In the genomic region with DNA sequence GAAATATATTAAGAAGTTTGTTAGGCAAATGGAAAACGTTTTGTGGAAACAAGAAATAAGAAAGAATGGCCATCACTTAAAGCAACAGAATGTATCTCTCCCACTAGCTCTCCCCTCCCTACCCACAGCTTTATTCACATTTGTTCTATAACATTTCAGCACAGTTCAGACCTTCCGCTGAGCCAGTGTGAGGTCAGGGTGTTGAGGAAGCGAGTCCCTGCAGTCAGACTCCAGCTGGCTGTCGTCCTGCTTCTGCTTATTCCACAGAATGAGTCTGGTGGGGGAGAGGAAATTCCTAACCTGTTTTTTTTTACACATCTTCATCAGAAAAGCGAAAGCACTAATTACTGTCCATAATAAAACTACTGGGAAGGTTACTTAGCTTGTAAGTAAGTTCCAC, we compare ENCODE assay signal across 9 cellular contexts. TPM values are rescaled to one million over a fixed set of nuclear protein-coding genes. Genes with fewer than 3 reads are reported as not detected.
A peak's percentile ranks its signal among the peaks of the same experiment; 100 is the strongest.
DNase-seq lines count a peak whose midpoint lies in the region; ATAC-seq and TF ChIP-seq lines count a peak whose summit lies in the region.
"Had no signal": no experiment of that assay in that cellular context is flagged by ENCODE, and none has a peak within 500 bp of the region (broad histone marks: within the 10 kb centered on the region; RNA-seq: fewer than 3 reads in every experiment).

No MANE protein-coding gene starts in this region.

- H3K9me3 Mint-ChIP-seq in activated T-helper 17 cell treated with anti-CD3 and anti-CD28 coated beads, Interleukin-2, amount 50 U/mL, for 72 hours: no peaks in the 10 kb centered on the region
- H3K9me3 Mint-ChIP-seq in stimulated activated memory B cell treated with anti-CD40 and anti-IgM and Interleukin-4, amounts not matched to agents 10 μg/mL and 1 μg/mL and 100 μg/mL, for 72 hours: no peaks in the 10 kb centered on the region
- no peaks in the 10 kb centered on the region for H3K9me3 Mint-ChIP-seq in progenitor cell of endocrine pancreas (ENCODE audit: low read depth)

- H3K4me1 Mint-ChIP-seq in activated T-helper 17 cell treated with anti-CD3 and anti-CD28 coated beads, Interleukin-2, amount 50 U/mL, for 72 hours: peaks cover 45% of the 10 kb centered on the region
- peaks cover 78% of the 10 kb centered on the region for H3K4me1 Mint-ChIP-seq in stimulated activated memory B cell treated with anti-CD40 and anti-IgM and Interleukin-4, amounts not matched to agents 10 μg/mL and 1 μg/mL and 100 μg/mL, for 72 hours
- H3K4me1 Mint-ChIP-seq in progenitor cell of endocrine pancreas (ENCODE audit: low read depth): no peaks in the 10 kb centered on the region

- peak overlapping the region; percentile 88 for H3K4me3 Mint-ChIP-seq in activated T-helper 17 cell treated with anti-CD3 and anti-CD28 coated beads, Interleukin-2, amount 50 U/mL, for 72 hours
- peak overlapping the region; percentile 91 for H3K4me3 Mint-ChIP-seq in stimulated activated memory B cell treated with anti-CD40 and anti-IgM and Interleukin-4, amounts not matched to agents 10 μg/mL and 1 μg/mL and 100 μg/mL, for 72 hours
- H3K4me3 Mint-ChIP-seq in progenitor cell of endocrine pancreas (ENCODE audit: low read depth): no peak overlapping the region

- TF ChIP-seq CTCF in progenitor cell of endocrine pancreas (IDR thresholded peaks at IDR 0.05; ENCODE audit: unreplicated experiment): no peak

- DNase-seq in activated CD8-positive, alpha-beta memory T cell treated with anti-CD3 and anti-CD28 coated beads for 24 hours: peak; percentile 75
- DNase-seq in activated CD8-positive, alpha-beta memory T cell treated with anti-CD3 and anti-CD28 coated beads, Interleukin-2, amount 50 U/mL, for 4 hours: no peak
- peak; percentile 46 for DNase-seq in left ventricle myocardium superior
- no peak for DNase-seq in NCI-H524 (lab: John Stamatoyannopoulos, UW)
- DNase-seq in progenitor cell of endocrine pancreas (ENCODE audit: low spot score, unreplicated experiment): no peak
- DNase-seq: NCI-H146 had no signal

- no peaks in the 10 kb centered on the region for H3K27me3 Mint-ChIP-seq in activated T-helper 17 cell treated with anti-CD3 and anti-CD28 coated beads, Interleukin-2, amount 50 U/mL, for 72 hours
- H3K27me3 Mint-ChIP-seq in stimulated activated memory B cell treated with anti-CD40 and anti-IgM and Interleukin-4, amounts not matched to agents 10 μg/mL and 1 μg/mL and 100 μg/mL, for 72 hours: no peaks in the 10 kb centered on the region
- H3K27me3 Mint-ChIP-seq in progenitor cell of endocrine pancreas: peaks cover 11% of the 10 kb centered on the region

- H3K36me3 Mint-ChIP-seq in activated T-helper 17 cell treated with anti-CD3 and anti-CD28 coated beads, Interleukin-2, amount 50 U/mL, for 72 hours (ENCODE audit: low read depth): peaks cover 100% of the 10 kb centered on the region
- H3K36me3 Mint-ChIP-seq in stimulated activated memory B cell treated with anti-CD40 and anti-IgM and Interleukin-4, amounts not matched to agents 10 μg/mL and 1 μg/mL and 100 μg/mL, for 72 hours: peaks cover 76% of the 10 kb centered on the region
- H3K36me3 Mint-ChIP-seq in progenitor cell of endocrine pancreas (ENCODE audit: insufficient read depth): peaks cover 1% of the 10 kb centered on the region

- intact Hi-C loops in left ventricle myocardium superior (cut with micrococcal nuclease): no loop called here

- no peak for ATAC-seq in activated T-helper 17 cell treated with anti-CD3 and anti-CD28 coated beads, Interleukin-2, amount 50 U/mL, for 72 hours (replicated peaks)
- ATAC-seq in left ventricle myocardium superior (peak; percentile 66), GM21360 (IDR thresholded peaks at IDR 0.05; ENCODE audit: unreplicated experiment) (no peak)
- ATAC-seq in stimulated activated memory B cell treated with anti-CD40 and anti-IgM and Interleukin-4, amounts not matched to agents 10 μg/mL and 1 μg/mL and 100 μg/mL, for 72 hours: no peak

- H3K27ac Mint-ChIP-seq in activated T-helper 17 cell treated with anti-CD3 and anti-CD28 coated beads, Interleukin-2, amount 50 U/mL, for 72 hours: peak overlapping the region; percentile 90
- peak overlapping the region; percentile 94 for H3K27ac Mint-ChIP-seq in stimulated activated memory B cell treated with anti-CD40 and anti-IgM and Interleukin-4, amounts not matched to agents 10 μg/mL and 1 μg/mL and 100 μg/mL, for 72 hours
- no peak overlapping the region for H3K27ac Mint-ChIP-seq in progenitor cell of endocrine pancreas

RNA-seq across cellular contexts. Expression of a gene that starts 39.1 kb away (rescaled TPM):
- 10 to 100 TPM; 43.5 to 55.7 TPM for total RNA-seq in activated T-helper 17 cell treated with anti-CD3 and anti-CD28 coated beads, Interleukin-2, amount 50 U/mL, for 72 hours
- total RNA-seq in left ventricle myocardium superior: 61.3 TPM
- 29.9 and 30.7 TPM in 2 replicates for total RNA-seq in progenitor cell of endocrine pancreas

Comparison
In these comparisons a context has a peak if more than half of its experiments do, and no peak if none do; other contexts are left out.
1. DNase-seq: peak in activated CD8-positive, alpha-beta memory T cell treated with anti-CD3 and anti-CD28 coated beads for 24 hours (single experiment) and left ventricle myocardium superior (single experiment); none in activated CD8-positive, alpha-beta memory T cell treated with anti-CD3 and anti-CD28 coated beads, Interleukin-2, amount 50 U/mL, for 4 hours (single experiment), NCI-H524 (0 of 2) and progenitor cell of endocrine pancreas (single experiment).